ENCODE assay signal across 9 cellular contexts in genomic region chr7:64045301-64046040, GRCh38. TPM values are rescaled to one million over a fixed set of nuclear protein-coding genes. Genes with fewer than 3 reads are reported as not detected.
A peak's percentile ranks its signal among the peaks of the same experiment; 100 is the strongest.
DNase-seq lines count a peak whose midpoint lies in the region; ATAC-seq lines count a peak whose summit lies in the region.
"Had no signal": no experiment of that assay in that cellular context is flagged by ENCODE, and none has a peak within 500 bp of the region (broad histone marks: within the 10 kb centered on the region; RNA-seq: fewer than 3 reads in every experiment).

TSS of gene ZNF727 (plus strand) at chr7:64045434. CDS start at chr7:64045622, 188 bp downstream.

- peak; percentile 66 for ATAC-seq in T-helper 17 cell
- no peak for ATAC-seq in HG02885 (IDR thresholded peaks at IDR 0.05; ENCODE audit: poor library complexity, unreplicated experiment)
- ATAC-seq in HG03039 (IDR thresholded peaks at IDR 0.05; ENCODE audit: unreplicated experiment), result no peak
- ATAC-seq in HG02870 (IDR thresholded peaks at IDR 0.05; ENCODE audit: unreplicated experiment), result no peak

- in situ Hi-C loops in ACHN (cut with HindIII; ENCODE audit: low pct_ligation_motif_present, low pct_unique_long_range_greater_than_20kb, low sequenced_read_pairs), result no loop called here

- DNase-seq in H4 (ENCODE audit: low spot score), result peak; percentile 45
- no peak for DNase-seq in T-helper 17 cell
- DNase-seq in hippocampal formation (lab: John Stamatoyannopoulos, UW), result peak; percentile 75 to 77
- peak; percentile 9 for DNase-seq in stimulated activated CD4-positive, alpha-beta T cell treated with anti-CD3 and anti-CD28 coated beads, Interleukin-2, amount 100 ng/mL, for 4 hours (ENCODE audit: low read depth)
- DNase-seq in ACHN, result no peak

- peaks cover 2% of the 10 kb centered on the region for H3K36me3 Mint-ChIP-seq in T-helper 17 cell (ENCODE audit: low read depth)

- no peaks in the 10 kb centered on the region for H3K9me3 ChIP-seq in T-helper 17 cell (ENCODE audit: control insufficient read depth, low read length, poor library complexity, severe bottlenecking)

- peaks cover 2% of the 10 kb centered on the region for H3K4me1 Mint-ChIP-seq in T-helper 17 cell

- no peak within 1 kb of the TSS for H3K27ac Mint-ChIP-seq in T-helper 17 cell

- H3K27me3 Mint-ChIP-seq in T-helper 17 cell, result no peaks in the 10 kb centered on the region

- H3K4me3 Mint-ChIP-seq in T-helper 17 cell, result peak within 1 kb of the TSS; percentile 54

RNA-seq across cellular contexts. Expression of gene ZNF727, which starts in this region (rescaled TPM):
- total RNA-seq in H4 (2014; rRNA removed; shearing (Covaris generic)), result 0.99 and 1.2 TPM in 2 replicates
- under 1 TPM in 1 of 2 donors, not detected in 1; 0.17 TPM for total RNA-seq in T-helper 17 cell
- total RNA-seq: RPMI7951 had no signal

Comparison
In these comparisons a context has a peak if more than half of its experiments do, and no peak if none do; other contexts are left out.
1. Peak in ATAC-seq in T-helper 17 cell; RNA of the gene not detected or under 1 TPM.
2. DNase-seq: peak in H4 (single experiment), hippocampal formation (2 of 2) and stimulated activated CD4-positive, alpha-beta T cell treated with anti-CD3 and anti-CD28 coated beads, Interleukin-2, amount 100 ng/mL, for 4 hours (single experiment); none in T-helper 17 cell (0 of 3) and ACHN (single experiment).